In genomic region chr7:17142831-17143541, GRCh38 we compare ENCODE assay signal across 10 cellular contexts.
DNase-seq lines count a peak whose midpoint lies in the region; ATAC-seq and TF ChIP-seq lines count a peak whose summit lies in the region.
"Had no signal": no experiment of that assay in that cellular context is flagged by ENCODE, and none has a peak within 500 bp of the region (broad histone marks: within the 10 kb centered on the region; RNA-seq: fewer than 3 reads in every experiment).

No MANE protein-coding gene starts in this region.

- peaks cover 4% of the 10 kb centered on the region for H3K9me3 Mint-ChIP-seq in activated T-helper 17 cell treated with anti-CD3 and anti-CD28 coated beads, Interleukin-2, amount 50 U/mL, for 72 hours

- H3K36me3 ChIP-seq in heart left ventricle: no peaks in the 10 kb centered on the region
- no peaks in the 10 kb centered on the region for H3K36me3 ChIP-seq in tibial artery
- no peaks in the 10 kb centered on the region for H3K36me3 ChIP-seq in BE2C

- H3K4me1 Mint-ChIP-seq in activated T-helper 17 cell treated with anti-CD3 and anti-CD28 coated beads, Interleukin-2, amount 50 U/mL, for 72 hours: peaks cover 36% of the 10 kb centered on the region

- H3K9me3 ChIP-seq in heart left ventricle: no peaks in the 10 kb centered on the region
- H3K9me3 ChIP-seq in tibial artery: no peaks in the 10 kb centered on the region
- H3K9me3 ChIP-seq in BE2C: no peaks in the 10 kb centered on the region
- H3K9me3 ChIP-seq: body of pancreas had no signal

- H3K4me3 Mint-ChIP-seq in activated T-helper 17 cell treated with anti-CD3 and anti-CD28 coated beads, Interleukin-2, amount 50 U/mL, for 72 hours: peak overlapping the region; percentile 81

- H3K4me3 ChIP-seq in heart left ventricle (peak overlapping the region in 10 of 12 donors; percentile 3 to 42 (median 28)), tibial artery (peak overlapping the region; percentile 25 to 29), BE2C (ENCODE audit: low read depth, low read length) (no peak overlapping the region)
- H3K4me3 ChIP-seq: body of pancreas had no signal

- H3K27ac ChIP-seq in heart left ventricle (peak overlapping the region in 4 of 12 donors; percentile 1 to 74 (median 22)), tibial artery (peak overlapping the region in 1 of 2 donors; percentile 46)

- intact Hi-C loops in heart left ventricle (cut with DNase I): no loop called here
- intact Hi-C loops in Right ventricle myocardium superior (cut with DNase I): no loop called here
- intact Hi-C loops in tibial artery (cut with DNase I; ENCODE audit: low total_unique reads): no loop called here

- H3K36me3 Mint-ChIP-seq in activated T-helper 17 cell treated with anti-CD3 and anti-CD28 coated beads, Interleukin-2, amount 50 U/mL, for 72 hours (ENCODE audit: low read depth): no peaks in the 10 kb centered on the region

- TF ChIP-seq CTCF in heart left ventricle (IDR thresholded peaks at IDR 0.05) (no peak), tibial artery (IDR thresholded peaks at IDR 0.05) (no peak), BE2C (IDR thresholded peaks at IDR 0.05; ENCODE audit: low read depth, low read length) (no peak), GM10266 (IDR thresholded peaks at IDR 0.05; ENCODE audit: control insufficient read depth, insufficient read depth, low read depth, missing control alignments) (no peak)

- WGBS in heart left ventricle, 4 donors: 77 to 85% (median 84%) methylated on average over 2 of the region's 2 CpGs

- H3K4me1 ChIP-seq in heart left ventricle (peaks cover 0 to 42% (median 2%) of the 10 kb centered on the region in 12 donors), tibial artery (peaks cover 0 to 10% (median 0%) of the 10 kb centered on the region in 4 donors), BE2C (no peaks in the 10 kb centered on the region)

- H3K27ac Mint-ChIP-seq in activated T-helper 17 cell treated with anti-CD3 and anti-CD28 coated beads, Interleukin-2, amount 50 U/mL, for 72 hours: peak overlapping the region; percentile 92

- DNase-seq in heart left ventricle (no peak), Right ventricle myocardium superior (no peak), iris pigment epithelial cell (ENCODE audit: low read depth) (peak; percentile 42), tibial artery (no peak), NCI-H524 (lab: John Stamatoyannopoulos, UW) (no peak), BE2C (no peak), GM10266 (ENCODE audit: extremely low spot score) (no peak)
- DNase-seq: body of pancreas, SHP77 treated with DMSO at 0.1 percent for 48 hours had no signal

- H3K27me3 Mint-ChIP-seq in activated T-helper 17 cell treated with anti-CD3 and anti-CD28 coated beads, Interleukin-2, amount 50 U/mL, for 72 hours: no peaks in the 10 kb centered on the region

- H3K27me3 ChIP-seq in heart left ventricle (no peaks in the 10 kb centered on the region), tibial artery (no peaks in the 10 kb centered on the region), BE2C (no peaks in the 10 kb centered on the region)
- H3K27me3 ChIP-seq: body of pancreas had no signal

- ATAC-seq in heart left ventricle (no peak), Right ventricle myocardium superior (ENCODE audit: poor library complexity) (no peak)
- no peak for ATAC-seq in activated T-helper 17 cell treated with anti-CD3 and anti-CD28 coated beads, Interleukin-2, amount 50 U/mL, for 72 hours (replicated peaks)
- ATAC-seq: body of pancreas had no signal

- TF ChIP-seq POLR2A in heart left ventricle (IDR thresholded peaks at IDR 0.05): no peak
